8 cellular contexts compared by ENCODE assay signal in genomic region chr1:97919568-97920261, GRCh38. TPM values are rescaled to one million over a fixed set of nuclear protein-coding genes. Genes with fewer than 3 reads are reported as not detected.
DNase-seq lines count a peak whose midpoint lies in the region; ATAC-seq and TF ChIP-seq lines count a peak whose summit lies in the region.

No MANE protein-coding gene starts in this region.

- H3K4me3 Mint-ChIP-seq in activated naive CD4-positive, alpha-beta T cell treated with anti-CD3 and anti-CD28 coated beads, Interleukin-2, amount 50 U/mL, for 24 hours = peak overlapping the region; percentile 94
- peak overlapping the region; percentile 82 for H3K4me3 Mint-ChIP-seq in activated CD4-positive, alpha-beta memory T cell treated with anti-CD3 and anti-CD28 coated beads for 36 hours

- H3K27me3 Mint-ChIP-seq in activated naive CD4-positive, alpha-beta T cell treated with anti-CD3 and anti-CD28 coated beads, Interleukin-2, amount 50 U/mL, for 24 hours = no peaks in the 10 kb centered on the region
- no peaks in the 10 kb centered on the region for H3K27me3 Mint-ChIP-seq in activated CD4-positive, alpha-beta memory T cell treated with anti-CD3 and anti-CD28 coated beads for 36 hours

- H3K9me3 ChIP-seq in hepatocyte (ENCODE audit: low read depth) (no peaks in the 10 kb centered on the region), stomach smooth muscle (ENCODE audit: control insufficient read depth in 2 of 2, low read length in 2 of 2) (no peaks in the 10 kb centered on the region)

- no peak for TF ChIP-seq CTCF in hepatocyte (IDR thresholded peaks at IDR 0.05; ENCODE audit: poor library complexity)

- peaks cover 4% of the 10 kb centered on the region for H3K79me2 ChIP-seq in hepatocyte

- no peaks in the 10 kb centered on the region for H3K36me3 ChIP-seq in hepatocyte (replicated peaks; ENCODE audit: insufficient read depth, low read depth)
- no peaks in the 10 kb centered on the region for H3K36me3 ChIP-seq in stomach smooth muscle (ENCODE audit: control insufficient read depth in 2 of 2, insufficient read depth in 2 of 2, low read length in 2 of 2)

- no peaks in the 10 kb centered on the region for H3K9me2 ChIP-seq in hepatocyte (replicated peaks; ENCODE audit: insufficient read depth)

- H4K20me1 ChIP-seq in hepatocyte (ENCODE audit: insufficient read depth, poor library complexity, severe bottlenecking) = no peaks in the 10 kb centered on the region

- peak overlapping the region; percentile 77 for H3K27ac Mint-ChIP-seq in activated naive CD4-positive, alpha-beta T cell treated with anti-CD3 and anti-CD28 coated beads, Interleukin-2, amount 50 U/mL, for 24 hours
- peak overlapping the region; percentile 93 for H3K27ac Mint-ChIP-seq in activated CD4-positive, alpha-beta memory T cell treated with anti-CD3 and anti-CD28 coated beads for 36 hours

- DNase-seq in activated naive CD4-positive, alpha-beta T cell treated with Interleukin-2 at 50 U/mL for 16 hours = no peak
- DNase-seq in activated CD4-positive, alpha-beta memory T cell treated with anti-CD3 and anti-CD28 coated beads for 36 hours = no peak
- DNase-seq in hepatocyte (ENCODE audit: low spot score) (no peak), HPDE6-E6E7 (ENCODE audit: extremely low spot score) (no peak)

- CTCF ChIA-PET in activated CD4-positive, alpha-beta memory T cell treated with anti-CD3 and anti-CD28 coated beads for 36 hours (lab: Charles Lee) = interaction anchor here (0.8 to 1.1 kb wide), 2 partner anchors 16 to 134 kb away, joined by 4 to 5 read pairs; no protein-coding TSS in a partner anchor

- H2AFZ ChIP-seq in hepatocyte = peak overlapping the region; percentile 97

- peak overlapping the region; percentile 68 for H3K27ac ChIP-seq in hepatocyte
- H3K27ac ChIP-seq in stomach smooth muscle (ENCODE audit: low read length) = no peak overlapping the region

- H3K9ac ChIP-seq in stomach smooth muscle (ENCODE audit: low read length in 2 of 2) = peak overlapping the region; percentile 79 to 88

- intact Hi-C loops in activated CD4-positive, alpha-beta memory T cell treated with anti-CD3 and anti-CD28 coated beads for 36 hours (cut with micrococcal nuclease) = loop anchor here (1.0 to 2.0 kb wide), 5 partner anchors 8 to 129 kb away; no protein-coding TSS in a partner anchor

- WGBS in hepatocyte (ENCODE audit: low lambda C conversion rate, missing lambda C conversion rate) = 33% methylated on average over 7 of the region's 7 CpGs

- peaks cover 64% of the 10 kb centered on the region for H3K4me1 Mint-ChIP-seq in activated naive CD4-positive, alpha-beta T cell treated with anti-CD3 and anti-CD28 coated beads, Interleukin-2, amount 50 U/mL, for 24 hours
- peaks cover 47% of the 10 kb centered on the region for H3K4me1 Mint-ChIP-seq in activated CD4-positive, alpha-beta memory T cell treated with anti-CD3 and anti-CD28 coated beads for 36 hours (ENCODE audit: low read depth)

- no peaks in the 10 kb centered on the region for H3K9me3 Mint-ChIP-seq in activated naive CD4-positive, alpha-beta T cell treated with anti-CD3 and anti-CD28 coated beads, Interleukin-2, amount 50 U/mL, for 24 hours
- no peaks in the 10 kb centered on the region for H3K9me3 Mint-ChIP-seq in activated CD4-positive, alpha-beta memory T cell treated with anti-CD3 and anti-CD28 coated beads for 36 hours

- H3K4me3 ChIP-seq in hepatocyte (peak overlapping the region; percentile 89), stomach smooth muscle (ENCODE audit: low read length in 2 of 2) (peak overlapping the region; percentile 86 to 96)

- POLR2A ChIA-PET in activated CD4-positive, alpha-beta memory T cell treated with anti-CD3 and anti-CD28 coated beads for 36 hours (lab: Charles Lee) = interaction anchor here (1.3 kb wide), 1 partner anchor 18 kb away, joined by 4 read pairs; no protein-coding TSS in a partner anchor

- H3K36me3 Mint-ChIP-seq in activated naive CD4-positive, alpha-beta T cell treated with anti-CD3 and anti-CD28 coated beads, Interleukin-2, amount 50 U/mL, for 24 hours = peaks cover 1% of the 10 kb centered on the region
- no peaks in the 10 kb centered on the region for H3K36me3 Mint-ChIP-seq in activated CD4-positive, alpha-beta memory T cell treated with anti-CD3 and anti-CD28 coated beads for 36 hours

- H3K4me1 ChIP-seq in hepatocyte (ENCODE audit: insufficient read depth) (no peaks in the 10 kb centered on the region), stomach smooth muscle (ENCODE audit: control insufficient read depth, insufficient read depth, low read length) (no peaks in the 10 kb centered on the region)

- H3K27me3 ChIP-seq in hepatocyte (peaks cover 4% of the 10 kb centered on the region), stomach smooth muscle (ENCODE audit: control insufficient read depth in 1 of 2, insufficient read depth in 2 of 2, low read length in 2 of 2) (no peaks in the 10 kb centered on the region)

- no peak for ATAC-seq in GM21390 (IDR thresholded peaks at IDR 0.05; ENCODE audit: unreplicated experiment)
- ATAC-seq in HG02981 (IDR thresholded peaks at IDR 0.05; ENCODE audit: unreplicated experiment) = no peak

- peak overlapping the region; percentile 87 for H3K4me2 ChIP-seq in hepatocyte

RNA-seq across cellular contexts. Expression of gene DPYD, which starts 1.1 kb away (rescaled TPM):
- 10 to 100 TPM; 11.8 to 12.2 TPM for total RNA-seq in activated CD4-positive, alpha-beta memory T cell treated with anti-CD3 and anti-CD28 coated beads for 36 hours
- total RNA-seq in hepatocyte = 18.8 and 21.8 TPM in 2 replicates
- 5.2 and 7.5 TPM in 2 replicates for polyA plus RNA-seq in hepatocyte
